Comparison of ENCODE assay signal across 10 cellular contexts in the genomic region with DNA sequence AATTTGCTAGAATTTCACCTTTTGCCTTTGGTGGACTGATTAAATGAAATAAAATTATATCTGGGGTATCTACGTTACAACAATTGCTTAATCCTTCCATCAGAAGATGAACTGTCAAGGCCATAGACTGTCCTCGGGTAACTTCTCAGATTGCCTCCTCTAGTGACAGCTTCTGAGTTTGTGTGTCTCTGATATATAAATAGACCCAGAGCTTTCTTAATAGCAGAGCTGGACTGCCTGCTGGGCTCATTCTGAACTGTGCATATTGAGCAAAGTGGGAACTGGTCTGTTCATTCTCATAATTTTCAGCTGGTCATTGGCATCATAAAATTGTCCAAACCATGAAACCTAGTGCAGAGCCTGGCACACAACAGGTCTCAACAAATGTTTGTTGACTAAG.
"Had no signal": no experiment of that assay in that cellular context is flagged by ENCODE, and none has a peak within 500 bp of the region (broad histone marks: within the 10 kb centered on the region; RNA-seq: fewer than 3 reads in every experiment).

No MANE protein-coding gene starts in this region.

- H3K27me3 ChIP-seq: left lung, ovary, thyroid gland, vagina had no signal

- H3K4me3 ChIP-seq: esophagus muscularis mucosa, left lung, ovary, thyroid gland, vagina had no signal

- H3K27ac ChIP-seq: esophagus muscularis mucosa, left lung, ovary, thyroid gland, vagina had no signal

- DNase-seq: activated CD4-positive, alpha-beta memory T cell treated with anti-CD3 and anti-CD28 coated beads for 36 hours; activated gamma-delta T cell; activated T-cell treated with anti-CD3 and anti-CD28 coated beads, Interleukin-2, amount 50 U/mL, for 48 hours; anterior cingulate cortex; left lung; mesenchymal stem cell; ovary; thyroid gland had no signal

- H3K4me1 ChIP-seq: left lung, vagina had no signal

- H3K36me3 ChIP-seq: esophagus muscularis mucosa, left lung, ovary, thyroid gland, vagina had no signal

- ATAC-seq: left lung had no signal

- H3K9me3 ChIP-seq: esophagus muscularis mucosa, left lung, ovary, thyroid gland, vagina had no signal
